ENCODE assay signal across 2 cellular contexts in the genomic region with DNA sequence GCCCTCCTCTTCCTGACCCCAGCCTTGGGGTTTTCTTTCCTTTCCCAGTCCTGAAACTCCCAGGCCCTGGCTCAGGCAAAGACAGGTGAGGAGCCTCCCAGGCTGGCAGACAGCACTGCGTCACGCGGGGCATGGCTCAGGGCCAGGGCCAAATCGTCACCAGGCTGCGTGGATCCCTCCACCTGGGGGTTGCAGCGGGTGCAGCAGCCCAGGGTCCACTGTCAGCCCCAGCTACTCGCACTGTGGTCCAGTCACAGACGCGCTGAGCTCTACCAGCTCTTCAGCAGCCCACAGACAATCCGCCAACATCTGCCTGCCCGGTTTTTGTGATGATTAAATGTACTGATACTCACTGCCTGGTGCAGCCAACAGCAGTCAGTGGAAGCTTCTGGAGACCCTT.
TF ChIP-seq lines count a peak whose summit lies in the region.

No MANE protein-coding gene starts in this region.

TF ChIP-seq in A549, 52 proteins besides CTCF, POLR2A, EP300 and RAD21 (continued from another document):
- TF ChIP-seq, protein P1, sequence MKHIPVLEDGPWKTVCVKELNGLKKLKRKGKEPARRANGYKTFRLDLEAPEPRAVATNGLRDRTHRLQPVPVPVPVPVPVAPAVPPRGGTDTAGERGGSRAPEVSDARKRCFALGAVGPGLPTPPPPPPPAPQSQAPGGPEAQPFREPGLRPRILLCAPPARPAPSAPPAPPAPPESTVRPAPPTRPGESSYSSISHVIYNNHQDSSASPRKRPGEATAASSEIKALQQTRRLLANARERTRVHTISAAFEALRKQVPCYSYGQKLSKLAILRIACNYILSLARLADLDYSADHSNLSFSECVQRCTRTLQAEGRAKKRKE (CRISPR knock-in tag; IDR thresholded peaks at IDR 0.05; ENCODE audit: low read depth), result no peak
- TF ChIP-seq GATA3 (IDR thresholded peaks at IDR 0.05; ENCODE audit: borderline replicate concordance), result no peak

TF ChIP-seq in GM23338, 12 proteins besides CTCF, POLR2A, EP300 and RAD21 (continued from another document):
- TF ChIP-seq, protein P2, sequence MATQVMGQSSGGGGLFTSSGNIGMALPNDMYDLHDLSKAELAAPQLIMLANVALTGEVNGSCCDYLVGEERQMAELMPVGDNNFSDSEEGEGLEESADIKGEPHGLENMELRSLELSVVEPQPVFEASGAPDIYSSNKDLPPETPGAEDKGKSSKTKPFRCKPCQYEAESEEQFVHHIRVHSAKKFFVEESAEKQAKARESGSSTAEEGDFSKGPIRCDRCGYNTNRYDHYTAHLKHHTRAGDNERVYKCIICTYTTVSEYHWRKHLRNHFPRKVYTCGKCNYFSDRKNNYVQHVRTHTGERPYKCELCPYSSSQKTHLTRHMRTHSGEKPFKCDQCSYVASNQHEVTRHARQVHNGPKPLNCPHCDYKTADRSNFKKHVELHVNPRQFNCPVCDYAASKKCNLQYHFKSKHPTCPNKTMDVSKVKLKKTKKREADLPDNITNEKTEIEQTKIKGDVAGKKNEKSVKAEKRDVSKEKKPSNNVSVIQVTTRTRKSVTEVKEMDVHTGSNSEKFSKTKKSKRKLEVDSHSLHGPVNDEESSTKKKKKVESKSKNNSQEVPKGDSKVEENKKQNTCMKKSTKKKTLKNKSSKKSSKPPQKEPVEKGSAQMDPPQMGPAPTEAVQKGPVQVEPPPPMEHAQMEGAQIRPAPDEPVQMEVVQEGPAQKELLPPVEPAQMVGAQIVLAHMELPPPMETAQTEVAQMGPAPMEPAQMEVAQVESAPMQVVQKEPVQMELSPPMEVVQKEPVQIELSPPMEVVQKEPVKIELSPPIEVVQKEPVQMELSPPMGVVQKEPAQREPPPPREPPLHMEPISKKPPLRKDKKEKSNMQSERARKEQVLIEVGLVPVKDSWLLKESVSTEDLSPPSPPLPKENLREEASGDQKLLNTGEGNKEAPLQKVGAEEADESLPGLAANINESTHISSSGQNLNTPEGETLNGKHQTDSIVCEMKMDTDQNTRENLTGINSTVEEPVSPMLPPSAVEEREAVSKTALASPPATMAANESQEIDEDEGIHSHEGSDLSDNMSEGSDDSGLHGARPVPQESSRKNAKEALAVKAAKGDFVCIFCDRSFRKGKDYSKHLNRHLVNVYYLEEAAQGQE (IDR thresholded peaks at IDR 0.05; ENCODE audit: unreplicated experiment), result no peak
- TF ChIP-seq STAT1 (IDR thresholded peaks at IDR 0.05; ENCODE audit: unreplicated experiment) (no peak), EZH2 (IDR thresholded peaks at IDR 0.05; ENCODE audit: low read depth, unreplicated experiment) (no peak)
